Comparison of ENCODE assay signal across 23 cellular contexts in the genomic region with DNA sequence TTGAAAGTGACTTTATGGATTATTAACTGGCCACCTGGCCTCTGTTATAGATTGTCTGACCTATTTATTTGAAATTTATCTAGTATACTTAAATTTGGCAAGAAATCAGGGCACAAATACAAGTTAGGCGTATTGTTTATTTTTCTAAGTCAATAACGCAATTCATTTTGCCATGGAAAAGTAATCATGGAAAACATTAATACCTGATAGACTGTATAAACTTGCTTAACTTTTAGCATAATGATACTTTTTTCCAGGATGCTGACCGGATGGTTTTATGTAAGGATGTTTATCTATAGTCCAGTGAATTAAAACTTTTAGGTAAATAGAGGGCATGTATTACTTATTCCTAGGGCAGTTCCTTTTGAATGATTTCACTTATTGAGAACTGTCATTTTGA. TPM values are rescaled to one million over a fixed set of nuclear protein-coding genes. Genes with fewer than 3 reads are reported as not detected.
DNase-seq lines count a peak whose midpoint lies in the region; ATAC-seq and TF ChIP-seq lines count a peak whose summit lies in the region.
"Had no signal": no experiment of that assay in that cellular context is flagged by ENCODE, and none has a peak within 500 bp of the region (broad histone marks: within the 10 kb centered on the region; RNA-seq: fewer than 3 reads in every experiment).

No MANE protein-coding gene starts in this region.

- WGBS in smooth muscle cell (ENCODE audit: low lambda C conversion rate), result 95% methylated on average over 3 of the region's 3 CpGs
- WGBS in prostate gland, result 56% methylated on average over 3 of the region's 3 CpGs
- 34 to 43% methylated on average over 3 of the region's 3 CpGs for WGBS in aorta, 2 donors

- H3K4me1 ChIP-seq in ACC112 (ENCODE audit: control insufficient read depth, insufficient read depth, low read length, unreplicated experiment) (peaks cover 78% of the 10 kb centered on the region), PC-9 (replicated peaks; ENCODE audit: insufficient read depth) (peaks cover 23% of the 10 kb centered on the region), smooth muscle cell (ENCODE audit: low read depth) (peaks cover 40% of the 10 kb centered on the region), prostate gland (replicated peaks) (no peaks in the 10 kb centered on the region), aorta (ENCODE audit: control insufficient read depth in 1 of 2, insufficient read depth in 2 of 2, low read length in 2 of 2) (peaks cover 3 to 18% of the 10 kb centered on the region in 2 donors)

- H4K20me1 ChIP-seq in PC-9 (ENCODE audit: insufficient read depth) (peaks cover 99% of the 10 kb centered on the region), smooth muscle cell (ENCODE audit: low read depth) (peaks cover 100% of the 10 kb centered on the region)

- H3K9me3 ChIP-seq in PC-9 (ENCODE audit: insufficient read depth, low read depth) (no peaks in the 10 kb centered on the region), smooth muscle cell (replicated peaks; ENCODE audit: low read depth) (no peaks in the 10 kb centered on the region), prostate gland (no peaks in the 10 kb centered on the region), aorta (ENCODE audit: control insufficient read depth, low read length) (no peaks in the 10 kb centered on the region)
- H3K9me3 ChIP-seq: MG63 had no signal

- BruUV-seq in PC-9 (replicated peaks; lab: Mats Ljungman, UMichigan), result no TSS peak

- CTCF ChIA-PET in PC-9 (lab: Charles Lee), result no interaction called here

- DNase-seq in PC-9 (no peak), left lobe of liver (ENCODE audit: low spot score) (no peak), smooth muscle cell (lab: John Stamatoyannopoulos, UW; ENCODE audit: unreplicated experiment) (no peak), prostate gland (ENCODE audit: low spot score) (no peak), aorta (no peak)
- DNase-seq: AML-193; C1 segment of cervical spinal cord; CD8-positive, alpha-beta memory T cell; DND-41; KBM-7; MG63; NCI-H1105 treated with DMSO at 0.1 percent for 48 hours; NCI-H146; NCI-H1930; NCI-H2107; NCI-H524 treated with DMSO at 0.1 percent for 48 hours; NCI-H774; NK-92 treated with Interleukin-12 subunit alpha and Interleukin-12 subunit beta, amount 100 ng/mL, for 24 hours; PC-3; RPMI8226; SHP77 had no signal

- no peak for TF ChIP-seq POLR2A in prostate gland (IDR thresholded peaks at IDR 0.05)

- POLR2A ChIA-PET in PC-9 (lab: Charles Lee; ENCODE audit: unreplicated experiment), result interaction anchor here (0.9 kb wide), 1 partner anchor 158 kb away, joined by 4 read pairs; no protein-coding TSS in a partner anchor

- peak overlapping the region; percentile 62; the same call in 1 of the 2 replicates for H3K27ac ChIP-seq in ACC112 (ENCODE audit: low read depth, low read length)
- peak overlapping the region; percentile 8 for H3K27ac ChIP-seq in PC-9
- peak overlapping the region; percentile 89 for H3K27ac ChIP-seq in smooth muscle cell (ENCODE audit: low read depth)
- no peak overlapping the region for H3K27ac ChIP-seq in prostate gland
- H3K27ac ChIP-seq in aorta (ENCODE audit: low read depth in 1 of 2, low read length in 2 of 2), result no peak overlapping the region

- ATAC-seq in left lobe of liver (peak; percentile 21), GM19324 (IDR thresholded peaks at IDR 0.05; ENCODE audit: low FRiP score, unreplicated experiment) (no peak), aorta (ENCODE audit: low FRiP score) (no peak)
- ATAC-seq: PC-3 had no signal

- H3K4me3 ChIP-seq in ACC112 (ENCODE audit: low read depth, low read length) (no peak overlapping the region), PC-9 (no peak overlapping the region), smooth muscle cell (no peak overlapping the region), prostate gland (no peak overlapping the region), aorta (ENCODE audit: low read length in 2 of 2) (no peak overlapping the region)
- H3K4me3 ChIP-seq: MG63 had no signal

- H3K4me2 ChIP-seq in PC-9 (no peak overlapping the region), smooth muscle cell (peak overlapping the region; percentile 35)

- H2AFZ ChIP-seq in ACC112 (ENCODE audit: low read length, unreplicated experiment), result no peak overlapping the region
- H2AFZ ChIP-seq in PC-9, result no peak overlapping the region
- H2AFZ ChIP-seq in smooth muscle cell (ENCODE audit: low read depth), result no peak overlapping the region

- no peaks in the 10 kb centered on the region for H3K9me2 ChIP-seq in PC-9 (ENCODE audit: insufficient read depth)

- H3K36me3 ChIP-seq in ACC112 (ENCODE audit: insufficient read depth, low read length) (peaks cover 27% of the 10 kb centered on the region), PC-9 (ENCODE audit: low read depth) (peaks cover 75% of the 10 kb centered on the region), smooth muscle cell (ENCODE audit: low read depth) (no peaks in the 10 kb centered on the region), prostate gland (no peaks in the 10 kb centered on the region), aorta (ENCODE audit: control insufficient read depth in 1 of 2, insufficient read depth in 2 of 2, low read length in 1 of 2) (no peaks in the 10 kb centered on the region)

- intact Hi-C loops in PC-9 (cut with micrococcal nuclease; ENCODE audit: unreplicated experiment), result no loop called here
- intact Hi-C loops in prostate gland (cut with DNase I), result no loop called here
- intact Hi-C loops in aorta (cut with DNase I), result loop anchor here in 1 of 2 donors (5.0 kb wide), 1 partner anchor 43 kb away; no protein-coding TSS in a partner anchor

- H3K9ac ChIP-seq in smooth muscle cell (ENCODE audit: low read depth), result no peak overlapping the region

- peaks cover 96% of the 10 kb centered on the region for H3K79me2 ChIP-seq in ACC112 (ENCODE audit: control insufficient read depth, insufficient read depth, low read length, unreplicated experiment)
- H3K79me2 ChIP-seq in PC-9 (ENCODE audit: low read depth), result peaks cover 100% of the 10 kb centered on the region
- H3K79me2 ChIP-seq in smooth muscle cell (ENCODE audit: low read depth), result peaks cover 99% of the 10 kb centered on the region

- TF ChIP-seq CTCF in PC-9 (conservative IDR thresholded peaks at IDR 0.05) (no peak), smooth muscle cell (IDR thresholded peaks at IDR 0.05; ENCODE audit: borderline replicate concordance, insufficient read depth, poor library complexity, severe bottlenecking) (no peak), prostate gland (IDR thresholded peaks at IDR 0.05) (no peak)

- H3F3A ChIP-seq in PC-9 (ENCODE audit: insufficient read depth, low read depth), result peaks cover 73% of the 10 kb centered on the region
- peaks cover 48% of the 10 kb centered on the region for H3F3A ChIP-seq in smooth muscle cell (ENCODE audit: low read depth)

- H3K27me3 ChIP-seq in ACC112 (ENCODE audit: insufficient read depth, low read length) (no peaks in the 10 kb centered on the region), PC-9 (ENCODE audit: insufficient read depth, low read depth) (no peaks in the 10 kb centered on the region), smooth muscle cell (ENCODE audit: low read depth) (no peaks in the 10 kb centered on the region), prostate gland (replicated peaks; ENCODE audit: insufficient read depth) (no peaks in the 10 kb centered on the region), aorta (ENCODE audit: control insufficient read depth in 1 of 2, insufficient read depth in 2 of 2, low read length in 1 of 2) (no peaks in the 10 kb centered on the region)
- H3K27me3 ChIP-seq: MG63 had no signal

RNA-seq across cellular contexts. Expression of a gene that starts 20.2 kb away (rescaled TPM):
- total RNA-seq in PC-9 (2021) (79.4 and 106 TPM in 2 replicates), left lobe of liver (44.6 TPM), smooth muscle cell (265 and 294 TPM in 2 replicates), prostate gland (10 to 100 TPM; 35.9 to 62.4 TPM), aorta (100 to 1,000 TPM; 223 to 239 TPM)
- polyA plus RNA-seq in smooth muscle cell (149 and 161 TPM in 2 replicates), aorta (10 to 100 TPM; 12.5 to 16.5 TPM)

Comparison
In these comparisons a context has a peak if more than half of its experiments do, and no peak if none do; other contexts are left out.
1. H3K27ac ChIP-seq: peak in ACC112 (single experiment), PC-9 (single experiment) and smooth muscle cell (single experiment); none in prostate gland (0 of 2) and aorta (0 of 2).